17 cellular contexts compared by ENCODE assay signal in the genomic region with DNA sequence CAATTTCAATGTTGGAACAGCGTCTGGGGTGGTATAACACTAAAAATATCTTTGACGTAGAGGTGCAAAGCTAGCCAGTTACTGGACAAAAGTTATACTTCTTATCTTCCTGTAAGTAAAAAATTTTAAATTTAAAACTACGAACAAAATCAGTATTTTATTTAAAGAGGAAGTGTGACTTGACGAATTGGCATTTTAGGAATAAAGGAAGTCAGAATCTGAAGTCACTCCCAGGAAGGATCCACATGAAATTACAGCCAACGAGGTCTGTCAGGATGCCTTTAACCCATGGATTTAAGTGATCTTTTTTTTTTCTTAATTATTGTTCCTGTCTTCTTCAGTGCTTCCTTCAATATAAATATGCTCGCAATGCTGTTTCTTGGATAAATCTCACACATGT. TPM values are rescaled to one million over a fixed set of nuclear protein-coding genes. Genes with fewer than 3 reads are reported as not detected.
A peak's percentile ranks its signal among the peaks of the same experiment; 100 is the strongest.
DNase-seq lines count a peak whose midpoint lies in the region; ATAC-seq, FAIRE-seq and TF ChIP-seq lines count a peak whose summit lies in the region.
"Had no signal": no experiment of that assay in that cellular context is flagged by ENCODE, and none has a peak within 500 bp of the region (broad histone marks: within the 10 kb centered on the region; RNA-seq: fewer than 3 reads in every experiment).

No MANE protein-coding gene starts in this region.

- H3K9me3 ChIP-seq in HCT116 (ENCODE audit: control insufficient read depth in 1 of 2, insufficient read depth in 1 of 2, low read depth in 1 of 2, low read length in 2 of 2), result no peaks in the 10 kb centered on the region
- H3K9me3 ChIP-seq in K562 (replicated peaks; ENCODE audit: control insufficient read depth, insufficient read depth, low read depth, low read length), result no peaks in the 10 kb centered on the region; the same call in 1 of the 2 replicates
- H3K9me3 ChIP-seq in subcutaneous abdominal adipose tissue (ENCODE audit: control insufficient read depth in 5 of 5, low read length in 5 of 5), result no peaks in the 10 kb centered on the region
- no peaks in the 10 kb centered on the region for H3K9me3 ChIP-seq in tibial nerve
- H3K9me3 ChIP-seq: A549, BE2C had no signal

- no peaks in the 10 kb centered on the region for H3K9me2 ChIP-seq in HCT116 (ENCODE audit: insufficient read depth)

- H3K79me2 ChIP-seq in HCT116 (ENCODE audit: insufficient read depth, low read length) (no peaks in the 10 kb centered on the region), K562 (ENCODE audit: control insufficient read depth, insufficient read depth, low read length) (no peaks in the 10 kb centered on the region)

- in situ Hi-C loops in K562 (cut with MboI), result no loop called here

- no peak for ATAC-seq in HCT116
- no peak for ATAC-seq in K562
- ATAC-seq: A549; CD8-positive, alpha-beta T cell had no signal

- TF ChIP-seq CTCF in HCT116 (IDR thresholded peaks at IDR 0.05 in 2 of 3, conservative IDR thresholded peaks at IDR 0.05 in 1 of 3; ENCODE audit: borderline replicate concordance in 1 of 3, insufficient read depth in 1 of 3, low read depth in 2 of 3, low read length in 2 of 3) (no peak), K562 (IDR thresholded peaks at IDR 0.05 in 2 of 3, conservative IDR thresholded peaks at IDR 0.05 in 1 of 3; ENCODE audit: insufficient read depth in 2 of 3, low read depth in 1 of 3, low read length in 3 of 3) (no peak), tibial nerve (IDR thresholded peaks at IDR 0.05) (no peak)

- peak overlapping the region; percentile 49 for H2AFZ ChIP-seq in HCT116 (ENCODE audit: low read depth, low read length, poor library complexity, severe bottlenecking)
- H2AFZ ChIP-seq in K562 (ENCODE audit: low read depth, low read length), result peak overlapping the region; percentile 26; the same call in 1 of the 2 replicates

- no peaks in the 10 kb centered on the region for H3K36me3 ChIP-seq in HCT116 (ENCODE audit: control insufficient read depth in 1 of 2, insufficient read depth in 2 of 2, low read length in 2 of 2)
- H3K36me3 ChIP-seq in K562 (ENCODE audit: control insufficient read depth, insufficient read depth, low read length), result no peaks in the 10 kb centered on the region
- no peaks in the 10 kb centered on the region for H3K36me3 ChIP-seq in subcutaneous abdominal adipose tissue (ENCODE audit: control insufficient read depth in 5 of 5, insufficient read depth in 5 of 5, low read length in 5 of 5)
- no peaks in the 10 kb centered on the region for H3K36me3 ChIP-seq in tibial nerve
- H3K36me3 ChIP-seq: BE2C had no signal

- DNase-seq in EH (ENCODE audit: low read depth), result peak; percentile 36
- no peak for DNase-seq in HCT116 (ENCODE audit: low read depth, low spot score)
- DNase-seq in K562 (ENCODE audit: extremely low read depth in 1 of 4, low spot score in 3 of 4), result no peak
- DNase-seq in tibial nerve (ENCODE audit: low spot score in 2 of 2), result no peak
- DNase-seq in HPDE6-E6E7 (ENCODE audit: extremely low spot score), result no peak
- DNase-seq: BE2C; CD8-positive, alpha-beta T cell; COR-L47; DMS153; DMS79 treated with DMSO at 0.1 percent for 48 hours; GDM1; HCEC 1CT had no signal

- POLR2A ChIA-PET in HCT116 (lab: Charles Lee), result no interaction called here
- POLR2A ChIA-PET in K562 (lab: Yijun Ruan, JAX), result no interaction called here

- H3K27ac ChIP-seq in HCT116 (ENCODE audit: low read depth, low read length), result no peak overlapping the region
- no peak overlapping the region for H3K27ac ChIP-seq in K562 (ENCODE audit: extremely low read depth, low read depth, low read length)
- H3K27ac ChIP-seq in subcutaneous abdominal adipose tissue (ENCODE audit: low read depth, low read length), result peak overlapping the region; percentile 51
- H3K27ac ChIP-seq in tibial nerve, result no peak overlapping the region
- H3K27ac ChIP-seq: A549, C4-2B had no signal

- CTCF ChIA-PET in HCT116 (lab: Charles Lee) (no interaction called here), K562 (lab: Yijun Ruan, JAX; ENCODE audit: low intra/inter-chr PET ratio) (no interaction called here)

- WGBS in K562 (ENCODE audit: insufficient coverage, low coverage, missing lambda C conversion rate), result 57% methylated on average over 6 of the region's 6 CpGs
- WGBS in tibial nerve, 2 donors, result 70 to 74% methylated on average over 6 of the region's 6 CpGs

- TF ChIP-seq RAD21 in HCT116 (IDR thresholded peaks at IDR 0.05; ENCODE audit: low read depth) (no peak), K562 (CRISPR knock-in tag; conservative IDR thresholded peaks at IDR 0.05 in 1 of 2, IDR thresholded peaks at IDR 0.05 in 1 of 2) (no peak)

- no peaks in the 10 kb centered on the region for H3K27me3 ChIP-seq in HCT116 (ENCODE audit: insufficient read depth, low read length)
- no peaks in the 10 kb centered on the region for H3K27me3 ChIP-seq in K562 (ENCODE audit: control insufficient read depth in 2 of 2, insufficient read depth in 2 of 2, low read length in 2 of 2)
- no peaks in the 10 kb centered on the region for H3K27me3 ChIP-seq in subcutaneous abdominal adipose tissue (ENCODE audit: control insufficient read depth in 5 of 5, insufficient read depth in 4 of 5, low read length in 5 of 5)
- H3K27me3 ChIP-seq in tibial nerve, result no peaks in the 10 kb centered on the region
- H3K27me3 ChIP-seq: BE2C had no signal

- intact Hi-C loops in HCT116 (cut with micrococcal nuclease), result no loop called here
- intact Hi-C loops in K562 (cut with micrococcal nuclease), result no loop called here

- no peak overlapping the region for H3K9ac ChIP-seq in HCT116 (ENCODE audit: low read length)
- H3K9ac ChIP-seq in K562 (ENCODE audit: insufficient read depth in 1 of 2, low read depth in 2 of 2, low read length in 2 of 2), result no peak overlapping the region
- peak overlapping the region in 1 of 5 donors; percentile 40 for H3K9ac ChIP-seq in subcutaneous abdominal adipose tissue (ENCODE audit: low read length in 5 of 5)

- TF ChIP-seq POLR2A in HCT116 (IDR thresholded peaks at IDR 0.05; ENCODE audit: borderline replicate concordance, extremely low read depth, insufficient read depth, insufficient read length), result no peak
- no peak for TF ChIP-seq POLR2A in K562 (conservative IDR thresholded peaks at IDR 0.05)
- no peak for TF ChIP-seq POLR2A in tibial nerve (IDR thresholded peaks at IDR 0.05)

- H4K20me1 ChIP-seq in HCT116 (ENCODE audit: insufficient read depth), result no peaks in the 10 kb centered on the region
- no peaks in the 10 kb centered on the region for H4K20me1 ChIP-seq in K562 (replicated peaks; ENCODE audit: control insufficient read depth, insufficient read depth, low read length)

- RAD21 ChIA-PET in HCT116 (lab: Charles Lee; ENCODE audit: low non-redundant PET in 1 of 2, low total read pairs in 2 of 2, uncharacterized antibody in 2 of 2, unreplicated experiment in 2 of 2), result no interaction called here

- H3K4me3 ChIP-seq in HCT116 (replicated peaks in 1 of 2; ENCODE audit: low read depth in 1 of 2, low read length in 2 of 2), result no peak overlapping the region
- no peak overlapping the region for H3K4me3 ChIP-seq in K562
- H3K4me3 ChIP-seq in subcutaneous abdominal adipose tissue (ENCODE audit: low read depth in 1 of 5, low read length in 5 of 5), result no peak overlapping the region
- no peak overlapping the region for H3K4me3 ChIP-seq in tibial nerve
- H3K4me3 ChIP-seq: A549 had no signal

- H3K9me1 ChIP-seq in K562 (ENCODE audit: control insufficient read depth, insufficient read depth, low read length), result no peaks in the 10 kb centered on the region

- TF ChIP-seq EP300 in K562 (IDR thresholded peaks at IDR 0.05; ENCODE audit: low read length) (no peak), tibial nerve (IDR thresholded peaks at IDR 0.05) (no peak)

- BruUV-seq in HCT116 (replicated peaks; lab: Mats Ljungman, UMichigan), result no TSS peak
- no TSS peak for BruUV-seq in K562 (replicated peaks; lab: Mats Ljungman, UMichigan)

- FAIRE-seq in K562 (lab: Jason Lieb, UNC), result no peak
- FAIRE-seq: A549, D721Med, GM19239 had no signal

- H3K4me1 ChIP-seq in HCT116 (ENCODE audit: control insufficient read depth in 1 of 2, insufficient read depth in 2 of 2, low read length in 2 of 2) (peaks cover 0 to 4% of the 10 kb centered on the region in 2 experiments; a peak in 1 of 4 replicates), K562 (replicated peaks in 1 of 2; ENCODE audit: control insufficient read depth in 2 of 2, insufficient read depth in 2 of 2, low read length in 2 of 2) (peaks cover 0 to 4% of the 10 kb centered on the region in 2 experiments; a peak in 3 of 5 replicates), subcutaneous abdominal adipose tissue (ENCODE audit: control insufficient read depth in 5 of 5, insufficient read depth in 5 of 5, low read length in 5 of 5) (peaks cover 8 to 37% (median 32%) of the 10 kb centered on the region in 5 donors), tibial nerve (peaks cover 0 to 10% (median 0%) of the 10 kb centered on the region in 4 donors)
- H3K4me1 ChIP-seq: BE2C had no signal

- H3K4me2 ChIP-seq in HCT116 (ENCODE audit: low read length) (no peak overlapping the region), K562 (ENCODE audit: insufficient read depth, low read length) (no peak overlapping the region)
- H3K4me2 ChIP-seq: A549 had no signal

RNA-seq across cellular contexts. Expression of gene SNX9, which starts 27.2 kb away (rescaled TPM):
- total RNA-seq in HCT116 (2021; ENCODE audit: unreplicated experiment) (42.5 TPM), K562 (2014; rRNA removed) (57.1 and 64.3 TPM in 2 replicates), K562 (2014; rRNA removed; fragmentation: Illumina TruSeq; extraction: Trizol) (52.8 and 59.8 TPM in 2 replicates), K562 (2015; rRNA removed; fragmentation: Illumina TruSeq; extraction: Trizol) (45.2 and 48.1 TPM in 2 replicates), K562 (2021) (66.8 and 72.2 TPM in 2 replicates), tibial nerve (10 to 100 TPM; 61.2 to 69.2 (median 63.9) TPM)
- polyA plus RNA-seq in HCT116 (2012), result 27.3 and 33.3 TPM in 2 replicates
- 38.7 and 52.0 TPM in 2 replicates for total RNA-seq in K562 (2011; cell fraction: chromatin; rRNA removed; ENCODE audit: low replicate concordance)
- 23.3 and 24.7 TPM in 2 replicates for total RNA-seq in K562 (2011; cell fraction: nucleolus; rRNA removed)
- total RNA-seq in K562 (2011; cell fraction: nucleoplasm; rRNA removed), result 28.7 and 31.5 TPM in 2 replicates
- polyA plus RNA-seq in K562 (2011; rRNA removed) (63.6 and 80.2 TPM in 2 replicates), K562 (2014; fragmentation: Illumina TruSeq; extraction: Trizol) (79.5 and 81.7 TPM in 2 replicates), K562 (2014; fragmentation: Nextera tagmentation; extraction: Ambion mirVana) (1 to 10 TPM; 6.0 to 7.3 TPM), K562 (2014; rRNA removed) (61.3 and 70.0 TPM in 2 replicates)
- polyA plus RNA-seq in K562 (2011; cell fraction: cytosol; rRNA removed), result 35.7 and 42.0 TPM in 2 replicates
- 56.0 and 61.8 TPM in 2 replicates for polyA plus RNA-seq in K562 (2011; cell fraction: nucleus; rRNA removed)
- 38.3 and 43.4 TPM in 2 replicates for polyA plus RNA-seq in K562 (2012)
- 59.7 and 63.7 TPM in 2 replicates for polyA minus RNA-seq in K562 (2011; rRNA and poly(A)+ RNA removed)
- 28.7 and 35.8 TPM in 2 replicates for polyA minus RNA-seq in K562 (2011; cell fraction: cytosol; rRNA and poly(A)+ RNA removed)
- 21.7 and 34.3 TPM in 2 replicates for polyA minus RNA-seq in K562 (2011; cell fraction: nucleus; rRNA and poly(A)+ RNA removed)
